Comparison of ENCODE assay signal across 9 cellular contexts in genomic region chr6:158654960-158655485, GRCh38. TPM values are rescaled to one million over a fixed set of nuclear protein-coding genes. Genes with fewer than 3 reads are reported as not detected.
A peak's percentile ranks its signal among the peaks of the same experiment; 100 is the strongest.
DNase-seq lines count a peak whose midpoint lies in the region; ATAC-seq and TF ChIP-seq lines count a peak whose summit lies in the region.
"Had no signal": no experiment of that assay in that cellular context is flagged by ENCODE, and none has a peak within 500 bp of the region (broad histone marks: within the 10 kb centered on the region; RNA-seq: fewer than 3 reads in every experiment).

No MANE protein-coding gene starts in this region.

- TF ChIP-seq CTCF in brain (conservative IDR thresholded peaks at IDR 0.05) (no peak), GM10266 (IDR thresholded peaks at IDR 0.05; ENCODE audit: control insufficient read depth, insufficient read depth, low read depth, missing control alignments) (no peak)

- H3K4me3 ChIP-seq in BLaER1 (no peak overlapping the region), mesodermal cell (ENCODE audit: extremely low read depth, insufficient read depth, low read length, poor library complexity, severe bottlenecking) (no peak overlapping the region)
- H3K4me3 ChIP-seq: body of pancreas had no signal

- 94 to 100% methylated on average over 3 to 4 of the region's 10 CpGs for WGBS in mesodermal cell (ENCODE audit: insufficient coverage in 2 of 2), 2 experiments

- H3K27ac ChIP-seq in BLaER1: no peak overlapping the region
- H3K27ac ChIP-seq in mesodermal cell (ENCODE audit: low read depth, low read length, severe bottlenecking): peak overlapping the region; percentile 85

- peak overlapping the region in 4 of 5 experiments; percentile 61 to 80 (median 74) for H3K27ac Mint-ChIP-seq in brain

- H3K36me3 ChIP-seq in BLaER1: no peaks in the 10 kb centered on the region
- H3K36me3 ChIP-seq in mesodermal cell (ENCODE audit: control insufficient read depth, insufficient read depth, low read length): no peaks in the 10 kb centered on the region

- peak; percentile 60 for DNase-seq in MV-4-11 (lab: John Stamatoyannopoulos, UW)
- no peak for DNase-seq in GM10266 (ENCODE audit: extremely low spot score)
- DNase-seq in KG1 (lab: John Stamatoyannopoulos, UW): no peak
- no peak for DNase-seq in germinal center (ENCODE audit: low spot score)

- H3K36me3 Mint-ChIP-seq in brain: no peaks in the 10 kb centered on the region

- H3K27me3 Mint-ChIP-seq in brain: peaks cover 9% of the 10 kb centered on the region

- H3K9me3 Mint-ChIP-seq in brain: no peaks in the 10 kb centered on the region

- H3K4me1 ChIP-seq in BLaER1: peaks cover 35% of the 10 kb centered on the region
- peaks cover 23% of the 10 kb centered on the region for H3K4me1 ChIP-seq in mesodermal cell (ENCODE audit: control insufficient read depth, insufficient read depth, low read length, poor library complexity, severe bottlenecking)
- H3K4me1 ChIP-seq: body of pancreas had no signal

- H3K4me2 ChIP-seq in BLaER1: peak overlapping the region; percentile 73; the same call in 1 of the 2 replicates

- no peak for ATAC-seq in GM19395 (IDR thresholded peaks at IDR 0.05; ENCODE audit: unreplicated experiment)

- 0 out of 2 replicates have a peak, but pooled peaks cover 9% of the 10 kb centered on the region for H4K20me1 ChIP-seq in BLaER1

- H3K9ac ChIP-seq in BLaER1: no peak overlapping the region

- H3K4me1 Mint-ChIP-seq in brain: peaks cover 28% of the 10 kb centered on the region

- H3K27me3 ChIP-seq in BLaER1: peaks cover 23% of the 10 kb centered on the region
- H3K27me3 ChIP-seq: body of pancreas had no signal

- H3K9me3 ChIP-seq in BLaER1 (no peaks in the 10 kb centered on the region), mesodermal cell (ENCODE audit: control insufficient read depth, low read length) (no peaks in the 10 kb centered on the region)
- H3K9me3 ChIP-seq: body of pancreas had no signal

- H3K4me3 Mint-ChIP-seq in brain: peak overlapping the region in 1 of 5 experiments; percentile 23

RNA-seq across cellular contexts. Expression of gene SYTL3, which starts 5.2 kb away (rescaled TPM):
- polyA plus RNA-seq in brain (ENCODE audit: insufficient read depth, low read depth, low replicate concordance): 8.0 TPM
- 1.5 TPM for polyA plus RNA-seq in mesodermal cell (2013, experiment 1 of 2)
- 1.0 TPM for polyA plus RNA-seq in mesodermal cell (2013, experiment 2 of 2)

RNA-seq across cellular contexts. Expression of gene DYNLT1, which starts 10.5 kb away (rescaled TPM):
- polyA plus RNA-seq in brain (ENCODE audit: insufficient read depth, low read depth, low replicate concordance): 676 TPM
- polyA plus RNA-seq in mesodermal cell (2013, experiment 1 of 2): 238 TPM
- polyA plus RNA-seq in mesodermal cell (2013, experiment 2 of 2): 257 TPM
